Comparison of ENCODE assay signal across 2 cellular contexts in the genomic region with DNA sequence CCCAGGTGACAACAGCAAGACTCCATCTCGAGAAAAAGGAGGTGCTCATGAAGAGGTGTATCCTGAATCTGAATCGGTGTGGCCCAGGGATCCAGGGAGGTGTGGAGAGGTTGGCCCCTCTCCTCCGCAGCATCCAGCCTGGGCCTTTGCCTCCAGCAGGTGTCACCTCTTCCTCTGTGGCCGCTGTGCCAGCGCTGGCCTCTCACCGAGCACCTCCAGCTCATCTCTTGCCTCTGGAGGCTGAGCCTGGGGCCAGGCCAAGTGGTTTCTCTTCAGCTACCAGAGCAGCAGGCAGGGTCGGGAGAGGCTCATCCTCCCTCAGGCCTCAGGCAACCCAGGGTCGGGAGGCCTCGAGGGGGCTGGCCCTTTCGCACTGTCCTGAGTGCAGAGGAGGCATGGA.
TF ChIP-seq lines count a peak whose summit lies in the region.

No MANE protein-coding gene starts in this region.

TF ChIP-seq in GM23338, 12 proteins besides CTCF, POLR2A, EP300 and RAD21 (continues in another document):
- TF ChIP-seq EZH2phosphoT487 (IDR thresholded peaks at IDR 0.05; ENCODE audit: unreplicated experiment) (no peak), ZNF331 (CRISPR knock-in tag; IDR thresholded peaks at IDR 0.05; ENCODE audit: low read depth) (no peak), NANOG (IDR thresholded peaks at IDR 0.05; ENCODE audit: borderline replicate concordance) (no peak), STAT1 (IDR thresholded peaks at IDR 0.05; ENCODE audit: unreplicated experiment) (no peak), ZNF114 (CRISPR knock-in tag; IDR thresholded peaks at IDR 0.05) (no peak), JUNB (IDR thresholded peaks at IDR 0.05; ENCODE audit: unreplicated experiment) (no peak), POLR2AphosphoS5 (IDR thresholded peaks at IDR 0.05; ENCODE audit: low read depth) (no peak)
- TF ChIP-seq, protein P1, sequence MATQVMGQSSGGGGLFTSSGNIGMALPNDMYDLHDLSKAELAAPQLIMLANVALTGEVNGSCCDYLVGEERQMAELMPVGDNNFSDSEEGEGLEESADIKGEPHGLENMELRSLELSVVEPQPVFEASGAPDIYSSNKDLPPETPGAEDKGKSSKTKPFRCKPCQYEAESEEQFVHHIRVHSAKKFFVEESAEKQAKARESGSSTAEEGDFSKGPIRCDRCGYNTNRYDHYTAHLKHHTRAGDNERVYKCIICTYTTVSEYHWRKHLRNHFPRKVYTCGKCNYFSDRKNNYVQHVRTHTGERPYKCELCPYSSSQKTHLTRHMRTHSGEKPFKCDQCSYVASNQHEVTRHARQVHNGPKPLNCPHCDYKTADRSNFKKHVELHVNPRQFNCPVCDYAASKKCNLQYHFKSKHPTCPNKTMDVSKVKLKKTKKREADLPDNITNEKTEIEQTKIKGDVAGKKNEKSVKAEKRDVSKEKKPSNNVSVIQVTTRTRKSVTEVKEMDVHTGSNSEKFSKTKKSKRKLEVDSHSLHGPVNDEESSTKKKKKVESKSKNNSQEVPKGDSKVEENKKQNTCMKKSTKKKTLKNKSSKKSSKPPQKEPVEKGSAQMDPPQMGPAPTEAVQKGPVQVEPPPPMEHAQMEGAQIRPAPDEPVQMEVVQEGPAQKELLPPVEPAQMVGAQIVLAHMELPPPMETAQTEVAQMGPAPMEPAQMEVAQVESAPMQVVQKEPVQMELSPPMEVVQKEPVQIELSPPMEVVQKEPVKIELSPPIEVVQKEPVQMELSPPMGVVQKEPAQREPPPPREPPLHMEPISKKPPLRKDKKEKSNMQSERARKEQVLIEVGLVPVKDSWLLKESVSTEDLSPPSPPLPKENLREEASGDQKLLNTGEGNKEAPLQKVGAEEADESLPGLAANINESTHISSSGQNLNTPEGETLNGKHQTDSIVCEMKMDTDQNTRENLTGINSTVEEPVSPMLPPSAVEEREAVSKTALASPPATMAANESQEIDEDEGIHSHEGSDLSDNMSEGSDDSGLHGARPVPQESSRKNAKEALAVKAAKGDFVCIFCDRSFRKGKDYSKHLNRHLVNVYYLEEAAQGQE (IDR thresholded peaks at IDR 0.05; ENCODE audit: unreplicated experiment): no peak
- TF ChIP-seq, protein P2, sequence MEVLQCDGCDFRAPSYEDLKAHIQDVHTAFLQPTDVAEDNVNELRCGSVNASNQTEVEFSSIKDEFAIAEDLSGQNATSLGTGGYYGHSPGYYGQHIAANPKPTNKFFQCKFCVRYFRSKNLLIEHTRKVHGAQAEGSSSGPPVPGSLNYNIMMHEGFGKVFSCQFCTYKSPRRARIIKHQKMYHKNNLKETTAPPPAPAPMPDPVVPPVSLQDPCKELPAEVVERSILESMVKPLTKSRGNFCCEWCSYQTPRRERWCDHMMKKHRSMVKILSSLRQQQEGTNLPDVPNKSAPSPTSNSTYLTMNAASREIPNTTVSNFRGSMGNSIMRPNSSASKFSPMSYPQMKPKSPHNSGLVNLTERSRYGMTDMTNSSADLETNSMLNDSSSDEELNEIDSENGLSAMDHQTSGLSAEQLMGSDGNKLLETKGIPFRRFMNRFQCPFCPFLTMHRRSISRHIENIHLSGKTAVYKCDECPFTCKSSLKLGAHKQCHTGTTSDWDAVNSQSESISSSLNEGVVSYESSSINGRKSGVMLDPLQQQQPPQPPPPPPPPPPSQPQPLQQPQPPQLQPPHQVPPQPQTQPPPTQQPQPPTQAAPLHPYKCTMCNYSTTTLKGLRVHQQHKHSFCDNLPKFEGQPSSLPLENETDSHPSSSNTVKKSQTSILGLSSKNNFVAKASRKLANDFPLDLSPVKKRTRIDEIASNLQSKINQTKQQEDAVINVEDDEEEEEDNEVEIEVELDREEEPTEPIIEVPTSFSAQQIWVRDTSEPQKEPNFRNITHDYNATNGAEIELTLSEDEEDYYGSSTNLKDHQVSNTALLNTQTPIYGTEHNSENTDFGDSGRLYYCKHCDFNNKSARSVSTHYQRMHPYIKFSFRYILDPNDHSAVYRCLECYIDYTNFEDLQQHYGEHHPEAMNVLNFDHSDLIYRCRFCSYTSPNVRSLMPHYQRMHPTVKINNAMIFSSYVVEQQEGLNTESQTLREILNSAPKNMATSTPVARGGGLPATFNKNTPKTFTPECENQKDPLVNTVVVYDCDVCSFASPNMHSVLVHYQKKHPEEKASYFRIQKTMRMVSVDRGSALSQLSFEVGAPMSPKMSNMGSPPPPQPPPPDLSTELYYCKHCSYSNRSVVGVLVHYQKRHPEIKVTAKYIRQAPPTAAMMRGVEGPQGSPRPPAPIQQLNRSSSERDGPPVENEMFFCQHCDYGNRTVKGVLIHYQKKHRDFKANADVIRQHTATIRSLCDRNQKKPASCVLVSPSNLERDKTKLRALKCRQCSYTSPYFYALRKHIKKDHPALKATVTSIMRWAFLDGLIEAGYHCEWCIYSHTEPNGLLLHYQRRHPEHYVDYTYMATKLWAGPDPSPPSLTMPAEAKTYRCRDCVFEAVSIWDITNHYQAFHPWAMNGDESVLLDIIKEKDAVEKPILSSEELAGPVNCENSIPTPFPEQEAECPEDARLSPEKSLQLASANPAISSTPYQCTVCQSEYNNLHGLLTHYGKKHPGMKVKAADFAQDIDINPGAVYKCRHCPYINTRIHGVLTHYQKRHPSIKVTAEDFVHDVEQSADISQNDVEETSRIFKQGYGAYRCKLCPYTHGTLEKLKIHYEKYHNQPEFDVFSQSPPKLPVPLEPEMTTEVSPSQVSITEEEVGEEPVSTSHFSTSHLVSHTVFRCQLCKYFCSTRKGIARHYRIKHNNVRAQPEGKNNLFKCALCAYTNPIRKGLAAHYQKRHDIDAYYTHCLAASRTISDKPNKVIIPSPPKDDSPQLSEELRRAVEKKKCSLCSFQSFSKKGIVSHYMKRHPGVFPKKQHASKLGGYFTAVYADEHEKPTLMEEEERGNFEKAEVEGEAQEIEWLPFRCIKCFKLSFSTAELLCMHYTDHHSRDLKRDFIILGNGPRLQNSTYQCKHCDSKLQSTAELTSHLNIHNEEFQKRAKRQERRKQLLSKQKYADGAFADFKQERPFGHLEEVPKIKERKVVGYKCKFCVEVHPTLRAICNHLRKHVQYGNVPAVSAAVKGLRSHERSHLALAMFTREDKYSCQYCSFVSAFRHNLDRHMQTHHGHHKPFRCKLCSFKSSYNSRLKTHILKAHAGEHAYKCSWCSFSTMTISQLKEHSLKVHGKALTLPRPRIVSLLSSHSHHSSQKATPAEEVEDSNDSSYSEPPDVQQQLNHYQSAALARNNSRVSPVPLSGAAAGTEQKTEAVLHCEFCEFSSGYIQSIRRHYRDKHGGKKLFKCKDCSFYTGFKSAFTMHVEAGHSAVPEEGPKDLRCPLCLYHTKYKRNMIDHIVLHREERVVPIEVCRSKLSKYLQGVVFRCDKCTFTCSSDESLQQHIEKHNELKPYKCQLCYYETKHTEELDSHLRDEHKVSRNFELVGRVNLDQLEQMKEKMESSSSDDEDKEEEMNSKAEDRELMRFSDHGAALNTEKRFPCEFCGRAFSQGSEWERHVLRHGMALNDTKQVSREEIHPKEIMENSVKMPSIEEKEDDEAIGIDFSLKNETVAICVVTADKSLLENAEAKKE (CRISPR knock-in tag; IDR thresholded peaks at IDR 0.05): no peak
- TF ChIP-seq, protein P3, sequence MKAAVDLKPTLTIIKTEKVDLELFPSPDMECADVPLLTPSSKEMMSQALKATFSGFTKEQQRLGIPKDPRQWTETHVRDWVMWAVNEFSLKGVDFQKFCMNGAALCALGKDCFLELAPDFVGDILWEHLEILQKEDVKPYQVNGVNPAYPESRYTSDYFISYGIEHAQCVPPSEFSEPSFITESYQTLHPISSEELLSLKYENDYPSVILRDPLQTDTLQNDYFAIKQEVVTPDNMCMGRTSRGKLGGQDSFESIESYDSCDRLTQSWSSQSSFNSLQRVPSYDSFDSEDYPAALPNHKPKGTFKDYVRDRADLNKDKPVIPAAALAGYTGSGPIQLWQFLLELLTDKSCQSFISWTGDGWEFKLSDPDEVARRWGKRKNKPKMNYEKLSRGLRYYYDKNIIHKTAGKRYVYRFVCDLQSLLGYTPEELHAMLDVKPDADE (IDR thresholded peaks at IDR 0.05): no peak

TF ChIP-seq in K562, 482 proteins besides CTCF, POLR2A, EP300 and RAD21:
- TF ChIP-seq POLR2H (tag; IDR thresholded peaks at IDR 0.05; ENCODE audit: low read depth) (no peak), POLR2G (IDR thresholded peaks at IDR 0.05; ENCODE audit: low read depth, low read length) (peak; percentile 41), ELF2 (CRISPR knock-in tag; IDR thresholded peaks at IDR 0.05) (no peak), ELF1 (tag; IDR thresholded peaks at IDR 0.05) (no peak), OTX1 (CRISPR knock-in tag; IDR thresholded peaks at IDR 0.05) (no peak), ZNF644 (tag; IDR thresholded peaks at IDR 0.05; ENCODE audit: low read depth) (no peak)
- TF ChIP-seq, protein P4, sequence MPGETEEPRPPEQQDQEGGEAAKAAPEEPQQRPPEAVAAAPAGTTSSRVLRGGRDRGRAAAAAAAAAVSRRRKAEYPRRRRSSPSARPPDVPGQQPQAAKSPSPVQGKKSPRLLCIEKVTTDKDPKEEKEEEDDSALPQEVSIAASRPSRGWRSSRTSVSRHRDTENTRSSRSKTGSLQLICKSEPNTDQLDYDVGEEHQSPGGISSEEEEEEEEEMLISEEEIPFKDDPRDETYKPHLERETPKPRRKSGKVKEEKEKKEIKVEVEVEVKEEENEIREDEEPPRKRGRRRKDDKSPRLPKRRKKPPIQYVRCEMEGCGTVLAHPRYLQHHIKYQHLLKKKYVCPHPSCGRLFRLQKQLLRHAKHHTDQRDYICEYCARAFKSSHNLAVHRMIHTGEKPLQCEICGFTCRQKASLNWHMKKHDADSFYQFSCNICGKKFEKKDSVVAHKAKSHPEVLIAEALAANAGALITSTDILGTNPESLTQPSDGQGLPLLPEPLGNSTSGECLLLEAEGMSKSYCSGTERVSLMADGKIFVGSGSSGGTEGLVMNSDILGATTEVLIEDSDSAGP (CRISPR knock-in tag; IDR thresholded peaks at IDR 0.05): no peak
TF ChIP-seq in K562: peak in this region for 1.
